28 cellular contexts compared by ENCODE assay signal in genomic region chr3:176755552-176755951, GRCh38.
A peak's percentile ranks its signal among the peaks of the same experiment; 100 is the strongest.
DNase-seq lines count a peak whose midpoint lies in the region; ATAC-seq lines count a peak whose summit lies in the region.
"Had no signal": no experiment of that assay in that cellular context is flagged by ENCODE, and none has a peak within 500 bp of the region (broad histone marks: within the 10 kb centered on the region; RNA-seq: fewer than 3 reads in every experiment).

No MANE protein-coding gene starts in this region.

- peak; percentile 38 for ATAC-seq in HG02938 (IDR thresholded peaks at IDR 0.05; ENCODE audit: unreplicated experiment)
- ATAC-seq in HG03442 (IDR thresholded peaks at IDR 0.05; ENCODE audit: unreplicated experiment), result no peak
- no peak for ATAC-seq in HG03342 (IDR thresholded peaks at IDR 0.05; ENCODE audit: unreplicated experiment)
- ATAC-seq: Right ventricle myocardium inferior; stimulated activated effector memory CD8-positive, alpha-beta T cell treated with anti-CD3 and anti-CD28 coated beads, Interleukin-12 subunit alpha, Interleukin-12 subunit beta, amount 100 ng/mL, for 72 hours had no signal

- peak; percentile 78 for DNase-seq in NCI-H2107 treated with DMSO at 0.1 percent for 48 hours (lab: John Stamatoyannopoulos, UW; ENCODE audit: unreplicated experiment)
- no peak for DNase-seq in NCI-H2107 (lab: John Stamatoyannopoulos, UW)
- DNase-seq in NCI-H1436 (lab: John Stamatoyannopoulos, UW), result peak; percentile 59
- DNase-seq in SK-N-DZ (ENCODE audit: low spot score), result no peak
- DNase-seq in NCI-H2081 treated with DMSO at 0.1 percent for 48 hours (lab: John Stamatoyannopoulos, UW), result no peak
- DNase-seq: 8988T; activated CD4-positive, alpha-beta memory T cell treated with anti-CD3 and anti-CD28 coated beads for 36 hours; activated CD4-positive, CD25-positive, alpha-beta regulatory T cell treated with anti-CD3 and anti-CD28 coated beads, Interleukin-2, amount 50 U/mL, for 72 hours; activated CD8-positive, alpha-beta memory T cell treated with anti-CD3 and anti-CD28 coated beads, Interleukin-2, amount 50 U/mL, for 4 hours; activated naive CD4-positive, alpha-beta T cell treated with anti-CD3 and anti-CD28 coated beads for 36 hours; central memory CD4-positive, alpha-beta T cell; COR-L47; endodermal cell; glutamatergic neuron; IMR-90; islet precursor cell; left ventricle myocardium inferior; mesendoderm; NCI-H1694 treated with DMSO at 0.1 percent for 48 hours; NCI-H226; NCI-H526 treated with DMSO at 0.1 percent for 48 hours; ovary; T-helper 2 cell had no signal

Comparison
In these comparisons a context has a peak if more than half of its experiments do, and no peak if none do; other contexts are left out.
1. DNase-seq: peak in NCI-H2107 treated with DMSO at 0.1 percent for 48 hours (single experiment) and NCI-H1436 (single experiment); none in NCI-H2107 (single experiment), SK-N-DZ (single experiment) and NCI-H2081 treated with DMSO at 0.1 percent for 48 hours (single experiment).